In genomic region chr17:1511290-1511689, GRCh38 we compare ENCODE assay signal across 13 cellular contexts. TPM values are rescaled to one million over a fixed set of nuclear protein-coding genes. Genes with fewer than 3 reads are reported as not detected.
DNase-seq lines count a peak whose midpoint lies in the region; ATAC-seq and TF ChIP-seq lines count a peak whose summit lies in the region.
"Had no signal": no experiment of that assay in that cellular context is flagged by ENCODE, and none has a peak within 500 bp of the region (broad histone marks: within the 10 kb centered on the region; RNA-seq: fewer than 3 reads in every experiment).

No MANE protein-coding gene starts in this region.

- POLR2A ChIA-PET in A673 (lab: Charles Lee; ENCODE audit: low non-redundant PET) (no interaction called here), GM10248 (lab: Yijun Ruan, JAX) (no interaction called here)

- TF ChIP-seq POLR2A in prostate gland (IDR thresholded peaks at IDR 0.05) = no peak

- BruUV-seq in A673 (replicated peaks; lab: Mats Ljungman, UMichigan) = no TSS peak

- H3K9me3 ChIP-seq in A673 (ENCODE audit: low read depth, low read length, poor library complexity, severe bottlenecking) = no peaks in the 10 kb centered on the region
- no peaks in the 10 kb centered on the region for H3K9me3 ChIP-seq in prostate gland
- H3K9me3 ChIP-seq: A549 had no signal

- 32% methylated on average over 11 of the region's 11 CpGs for WGBS in prostate gland

- peak; percentile 48 for DNase-seq in A673 (ENCODE audit: low spot score)
- DNase-seq in caudate nucleus (lab: John Stamatoyannopoulos, UW) = no peak
- DNase-seq in left ventricle myocardium superior = peak; percentile 65
- peak; percentile 52 for DNase-seq in prostate gland (ENCODE audit: low spot score)
- DNase-seq in GM10248 (ENCODE audit: extremely low spot score) = no peak
- no peak for DNase-seq in A172 (ENCODE audit: low spot score)
- DNase-seq in H4 (ENCODE audit: low spot score) = no peak
- DNase-seq: activated CD8-positive, alpha-beta memory T cell treated with anti-CD3 and anti-CD28 coated beads, Interleukin-2, amount 50 U/mL, for 48 hours; mesendoderm; PC-9; stimulated activated CD4-positive, alpha-beta T cell treated with anti-CD3 and anti-CD28 coated beads, Interleukin-12 subunit alpha, Interleukin-12 subunit beta, amount 100 ng/mL, for 4 hours had no signal

- intact Hi-C loops in A673 (cut with micrococcal nuclease; ENCODE audit: unreplicated experiment) = no loop called here
- intact Hi-C loops in left ventricle myocardium superior (cut with micrococcal nuclease) = loop anchor here (10.0 kb wide), 1 partner anchor 146 kb away; no protein-coding TSS in a partner anchor
- intact Hi-C loops in prostate gland (cut with DNase I) = loop anchor here (10.0 kb wide), 1 partner anchor 56 kb away; the partner anchor contains the start of gene CRK

- H3K36me3 ChIP-seq in A673 (ENCODE audit: insufficient read depth, low read length, poor library complexity, severe bottlenecking) (no peaks in the 10 kb centered on the region), prostate gland (peaks cover 0 to 4% of the 10 kb centered on the region in 2 donors)

- ATAC-seq in left ventricle myocardium superior = peak; percentile 14
- ATAC-seq in GM18517 (IDR thresholded peaks at IDR 0.05; ENCODE audit: unreplicated experiment) = no peak
- ATAC-seq: A549 had no signal

- no peak for TF ChIP-seq CTCF in A673 (conservative IDR thresholded peaks at IDR 0.05; ENCODE audit: low read depth, low read length)
- no peak for TF ChIP-seq CTCF in prostate gland (IDR thresholded peaks at IDR 0.05)
- no peak for TF ChIP-seq CTCF in GM10248 (IDR thresholded peaks at IDR 0.05; ENCODE audit: control extremely low read depth, extremely low read depth, low read depth, missing control alignments)

- CTCF ChIA-PET in A673 (lab: Charles Lee) = no interaction called here
- CTCF ChIA-PET in GM10248 (lab: Yijun Ruan, JAX) = interaction anchor here (1.1 to 2.7 kb wide), 3 partner anchors 13 to 146 kb away, joined by 3 to 9 read pairs (median 4); no protein-coding TSS in a partner anchor

- H3K4me1 ChIP-seq in A673 (ENCODE audit: insufficient read depth, low read length, poor library complexity, severe bottlenecking) (peaks cover 28% of the 10 kb centered on the region), prostate gland (replicated peaks) (peaks cover 10% of the 10 kb centered on the region)

- no peaks in the 10 kb centered on the region for H3K27me3 ChIP-seq in A673 (replicated peaks; ENCODE audit: insufficient read depth, low read depth, low read length, poor library complexity)
- H3K27me3 ChIP-seq in prostate gland (replicated peaks; ENCODE audit: insufficient read depth) = no peaks in the 10 kb centered on the region

- H3K4me3 ChIP-seq in A673 (ENCODE audit: low read depth, low read length, poor library complexity, severe bottlenecking) (no peak overlapping the region), prostate gland (no peak overlapping the region)
- H3K4me3 ChIP-seq: A549, PC-9 had no signal

- H3K27ac ChIP-seq in A673 (ENCODE audit: low read depth, low read length, poor library complexity, severe bottlenecking) (peak overlapping the region; percentile 80), caudate nucleus (ENCODE audit: low read depth, low read length) (peak overlapping the region; percentile 46), prostate gland (peak overlapping the region; percentile 7 to 55)
- H3K27ac ChIP-seq: A549, PC-9 had no signal

RNA-seq across cellular contexts. Expression of gene INPP5K, which starts 5.1 kb away (rescaled TPM):
- total RNA-seq in A673 (2021) (26.2 and 27.5 TPM in 2 replicates), left ventricle myocardium superior (39.1 TPM), prostate gland (10 to 100 TPM; 82.7 to 87.4 TPM)
- 36.1 and 40.8 TPM in 2 replicates for total RNA-seq in A172 (2014; rRNA removed; shearing (Covaris generic))
- 34.1 and 47.0 TPM in 2 replicates for total RNA-seq in H4 (2014; rRNA removed; shearing (Covaris generic))

RNA-seq across cellular contexts. Expression of gene MYO1C, which starts 18.8 kb away (rescaled TPM):
- 101 and 103 TPM in 2 replicates for total RNA-seq in A673 (2021)
- 200 TPM for total RNA-seq in left ventricle myocardium superior
- total RNA-seq in prostate gland = 100 to 1,000 TPM in 1 of 2 donors, 10 to 100 TPM in 1; 94.4 to 120 TPM
- total RNA-seq in A172 (2014; rRNA removed; shearing (Covaris generic)) = 148 and 155 TPM in 2 replicates
- 53.1 and 53.4 TPM in 2 replicates for total RNA-seq in H4 (2014; rRNA removed; shearing (Covaris generic))

RNA-seq across cellular contexts. Expression of gene PITPNA, which starts 51.3 kb away (rescaled TPM):
- 75.7 and 93.1 TPM in 2 replicates for total RNA-seq in A673 (2021)
- 52.6 TPM for total RNA-seq in left ventricle myocardium superior
- 10 to 100 TPM; 51.6 to 57.5 TPM for total RNA-seq in prostate gland
- 31.6 and 45.9 TPM in 2 replicates for total RNA-seq in A172 (2014; rRNA removed; shearing (Covaris generic))
- 21.8 and 30.5 TPM in 2 replicates for total RNA-seq in H4 (2014; rRNA removed; shearing (Covaris generic))

RNA-seq across cellular contexts. Expression of gene CRK, which starts 55.3 kb away (rescaled TPM):
- total RNA-seq in A673 (2021) = 85.9 and 86.5 TPM in 2 replicates
- total RNA-seq in left ventricle myocardium superior = 37.9 TPM
- 10 to 100 TPM; 52.6 to 77.7 TPM for total RNA-seq in prostate gland
- total RNA-seq in A172 (2014; rRNA removed; shearing (Covaris generic)) = 84.2 and 89.2 TPM in 2 replicates
- 70.9 and 80.5 TPM in 2 replicates for total RNA-seq in H4 (2014; rRNA removed; shearing (Covaris generic))

Comparison
In these comparisons a context has a peak if more than half of its experiments do, and no peak if none do; other contexts are left out.
1. DNase-seq: peak in A673 (single experiment), left ventricle myocardium superior (single experiment) and prostate gland (single experiment); none in caudate nucleus (0 of 61), GM10248 (single experiment), A172 (single experiment) and H4 (single experiment).
2. Peak in every context shown above with its lines, with median percentiles within 50 percentile points of each other: H3K27ac ChIP-seq.